Comparison of ENCODE assay signal across 1 cellular context in the genomic region with DNA sequence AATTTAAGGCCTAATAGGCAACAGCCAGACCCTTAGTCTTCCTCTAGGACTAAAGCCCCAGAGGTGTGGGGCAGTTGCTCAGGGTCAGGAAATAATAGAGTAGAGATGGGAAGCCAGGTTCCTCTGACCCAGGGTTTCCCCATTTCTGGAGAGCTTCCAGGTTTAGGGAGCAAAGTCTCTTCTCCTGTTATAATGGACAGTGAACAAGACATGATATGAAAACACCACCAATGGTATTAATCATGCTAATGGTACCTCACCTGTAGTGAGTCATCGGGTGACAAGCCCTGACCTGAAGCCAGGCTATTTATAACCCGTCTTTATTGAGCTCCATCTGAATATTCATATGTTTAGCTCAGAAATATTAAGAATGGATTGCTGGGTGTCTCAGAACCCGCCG.
TF ChIP-seq lines count a peak whose summit lies in the region.

No MANE protein-coding gene starts in this region.

TF ChIP-seq in GM23338, 12 proteins besides CTCF, POLR2A, EP300 and RAD21 (continued from another document):
- TF ChIP-seq, protein P1, sequence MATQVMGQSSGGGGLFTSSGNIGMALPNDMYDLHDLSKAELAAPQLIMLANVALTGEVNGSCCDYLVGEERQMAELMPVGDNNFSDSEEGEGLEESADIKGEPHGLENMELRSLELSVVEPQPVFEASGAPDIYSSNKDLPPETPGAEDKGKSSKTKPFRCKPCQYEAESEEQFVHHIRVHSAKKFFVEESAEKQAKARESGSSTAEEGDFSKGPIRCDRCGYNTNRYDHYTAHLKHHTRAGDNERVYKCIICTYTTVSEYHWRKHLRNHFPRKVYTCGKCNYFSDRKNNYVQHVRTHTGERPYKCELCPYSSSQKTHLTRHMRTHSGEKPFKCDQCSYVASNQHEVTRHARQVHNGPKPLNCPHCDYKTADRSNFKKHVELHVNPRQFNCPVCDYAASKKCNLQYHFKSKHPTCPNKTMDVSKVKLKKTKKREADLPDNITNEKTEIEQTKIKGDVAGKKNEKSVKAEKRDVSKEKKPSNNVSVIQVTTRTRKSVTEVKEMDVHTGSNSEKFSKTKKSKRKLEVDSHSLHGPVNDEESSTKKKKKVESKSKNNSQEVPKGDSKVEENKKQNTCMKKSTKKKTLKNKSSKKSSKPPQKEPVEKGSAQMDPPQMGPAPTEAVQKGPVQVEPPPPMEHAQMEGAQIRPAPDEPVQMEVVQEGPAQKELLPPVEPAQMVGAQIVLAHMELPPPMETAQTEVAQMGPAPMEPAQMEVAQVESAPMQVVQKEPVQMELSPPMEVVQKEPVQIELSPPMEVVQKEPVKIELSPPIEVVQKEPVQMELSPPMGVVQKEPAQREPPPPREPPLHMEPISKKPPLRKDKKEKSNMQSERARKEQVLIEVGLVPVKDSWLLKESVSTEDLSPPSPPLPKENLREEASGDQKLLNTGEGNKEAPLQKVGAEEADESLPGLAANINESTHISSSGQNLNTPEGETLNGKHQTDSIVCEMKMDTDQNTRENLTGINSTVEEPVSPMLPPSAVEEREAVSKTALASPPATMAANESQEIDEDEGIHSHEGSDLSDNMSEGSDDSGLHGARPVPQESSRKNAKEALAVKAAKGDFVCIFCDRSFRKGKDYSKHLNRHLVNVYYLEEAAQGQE (IDR thresholded peaks at IDR 0.05; ENCODE audit: unreplicated experiment) = no peak
